Comparison of ENCODE assay signal across 8 cellular contexts in genomic region chr16:1677339-1677738, GRCh38. TPM values are rescaled to one million over a fixed set of nuclear protein-coding genes. Genes with fewer than 3 reads are reported as not detected.
DNase-seq lines count a peak whose midpoint lies in the region; ATAC-seq, FAIRE-seq and TF ChIP-seq lines count a peak whose summit lies in the region.

No MANE protein-coding gene starts in this region.

- DNase-seq in A549 (ENCODE audit: low read depth in 1 of 2, low spot score in 1 of 2) (no peak), HFFc6 (no peak), naive B cell (no peak), mesenteric fat pad (ENCODE audit: low spot score) (no peak)
- no peak for DNase-seq in stimulated activated naive CD4-positive, alpha-beta T cell treated with Interleukin-2 at 50 U/mL for 16 hours (lab: John Stamatoyannopoulos, UW)
- DNase-seq in activated CD8-positive, alpha-beta memory T cell treated with anti-CD3 and anti-CD28 coated beads for 24 hours = no peak

- peaks cover 32% of the 10 kb centered on the region for H3K4me1 Mint-ChIP-seq in HFFc6 (ENCODE audit: low read depth)
- H3K4me1 Mint-ChIP-seq in activated naive CD8-positive, alpha-beta T cell (ENCODE audit: low read depth) = peaks cover 24% of the 10 kb centered on the region
- peaks cover 15 to 31% (median 29%) of the 10 kb centered on the region in 3 donors for H3K4me1 Mint-ChIP-seq in naive B cell

- TF ChIP-seq RAD21 in A549 (conservative IDR thresholded peaks at IDR 0.05 in 1 of 2, IDR thresholded peaks at IDR 0.05 in 1 of 2) = no peak

- H3K27ac Mint-ChIP-seq in HFFc6 = no peak overlapping the region
- no peak overlapping the region for H3K27ac Mint-ChIP-seq in activated naive CD8-positive, alpha-beta T cell
- peak overlapping the region in 4 of 6 donors; percentile 62 to 93 (median 77) for H3K27ac Mint-ChIP-seq in naive B cell

- peaks cover 35% of the 10 kb centered on the region for H3K36me3 Mint-ChIP-seq in HFFc6 (ENCODE audit: low read depth)
- no peaks in the 10 kb centered on the region for H3K36me3 Mint-ChIP-seq in activated naive CD8-positive, alpha-beta T cell
- H3K36me3 Mint-ChIP-seq in naive B cell = peaks cover 11 to 21% of the 10 kb centered on the region in 2 donors

- 89% methylated on average over 18 of the region's 18 CpGs for WGBS in A549 (ENCODE audit: missing lambda C conversion rate)

- CTCF ChIA-PET in A549 (lab: Yijun Ruan, JAX) = interaction anchor here (0.7 to 7.3 kb wide), 11 partner anchors 8 to 86 kb away, joined by 3 to 63 read pairs (median 4); partner anchors contain the start of gene MAPK8IP3

- peaks cover 37% of the 10 kb centered on the region for H3K4me1 ChIP-seq in A549

- peak overlapping the region; percentile 85 for H3K4me3 ChIP-seq in A549

- FAIRE-seq in A549 (lab: Jason Lieb, UNC) = no peak

- H3K27me3 Mint-ChIP-seq in HFFc6 (ENCODE audit: insufficient read depth) (no peaks in the 10 kb centered on the region; the same call in none of the 2 replicates), naive B cell (no peaks in the 10 kb centered on the region)
- no peaks in the 10 kb centered on the region for H3K27me3 Mint-ChIP-seq in activated naive CD8-positive, alpha-beta T cell

- H3K4me3 Mint-ChIP-seq in HFFc6 (peak overlapping the region; percentile 51), naive B cell (peak overlapping the region; percentile 47 to 87 (median 70))
- peak overlapping the region; percentile 69 for H3K4me3 Mint-ChIP-seq in activated naive CD8-positive, alpha-beta T cell

- POLR2A ChIA-PET in A549 (lab: Yijun Ruan, JAX) = interaction anchor here (0.8 to 1.6 kb wide), 9 partner anchors 15 to 105 kb away, joined by 3 to 34 read pairs (median 3); partner anchors contain the start of genes CRAMP1, EME2, IFT140 and MAPK8IP3

- H3K4me2 ChIP-seq in A549 = peak overlapping the region; percentile 80

- no peak for TF ChIP-seq POLR2A in A549 (IDR thresholded peaks at IDR 0.05; ENCODE audit: low read length)

- peak overlapping the region; percentile 50 to 68; a peak in 2 of 6 replicates for H3K27ac ChIP-seq in A549

- ATAC-seq in A549 = no peak
- ATAC-seq in naive B cell (ENCODE audit: low read depth in 2 of 2) = no peak
- no peak for ATAC-seq in HG03460 (IDR thresholded peaks at IDR 0.05; ENCODE audit: unreplicated experiment)

- H3K9me3 Mint-ChIP-seq in HFFc6 (no peaks in the 10 kb centered on the region), naive B cell (no peaks in the 10 kb centered on the region)
- H3K9me3 Mint-ChIP-seq in activated naive CD8-positive, alpha-beta T cell (ENCODE audit: low read depth) = no peaks in the 10 kb centered on the region

- H3K9me3 ChIP-seq in A549 = no peaks in the 10 kb centered on the region

- TF ChIP-seq EP300 in A549 (IDR thresholded peaks at IDR 0.05) = no peak

- TF ChIP-seq CTCF in A549 (IDR thresholded peaks at IDR 0.05) = no peak
- TF ChIP-seq CTCF in HFFc6 (IDR thresholded peaks at IDR 0.05) = no peak

TF ChIP-seq in A549, 52 proteins besides CTCF, POLR2A, EP300 and RAD21:
- TF ChIP-seq, protein P1, sequence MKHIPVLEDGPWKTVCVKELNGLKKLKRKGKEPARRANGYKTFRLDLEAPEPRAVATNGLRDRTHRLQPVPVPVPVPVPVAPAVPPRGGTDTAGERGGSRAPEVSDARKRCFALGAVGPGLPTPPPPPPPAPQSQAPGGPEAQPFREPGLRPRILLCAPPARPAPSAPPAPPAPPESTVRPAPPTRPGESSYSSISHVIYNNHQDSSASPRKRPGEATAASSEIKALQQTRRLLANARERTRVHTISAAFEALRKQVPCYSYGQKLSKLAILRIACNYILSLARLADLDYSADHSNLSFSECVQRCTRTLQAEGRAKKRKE (CRISPR knock-in tag; IDR thresholded peaks at IDR 0.05; ENCODE audit: low read depth) = no peak
- TF ChIP-seq, protein P2, sequence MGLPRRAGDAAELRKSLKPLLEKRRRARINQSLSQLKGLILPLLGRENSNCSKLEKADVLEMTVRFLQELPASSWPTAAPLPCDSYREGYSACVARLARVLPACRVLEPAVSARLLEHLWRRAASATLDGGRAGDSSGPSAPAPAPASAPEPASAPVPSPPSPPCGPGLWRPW (IDR thresholded peaks at IDR 0.05) = no peak
- TF ChIP-seq HOXA7 (CRISPR knock-in tag; IDR thresholded peaks at IDR 0.05) = no peak
- no peak for TF ChIP-seq SREBF2 (IDR thresholded peaks at IDR 0.05)
- TF ChIP-seq FOXS1 (CRISPR knock-in tag; IDR thresholded peaks at IDR 0.05) = no peak
- no peak for TF ChIP-seq CBX2 (IDR thresholded peaks at IDR 0.05; ENCODE audit: borderline replicate concordance, low read depth)
- TF ChIP-seq ZNF302 (CRISPR knock-in tag; IDR thresholded peaks at IDR 0.05) = no peak
- TF ChIP-seq EHMT2 (IDR thresholded peaks at IDR 0.05; ENCODE audit: low read depth) = no peak
- TF ChIP-seq JUN (IDR thresholded peaks at IDR 0.05) = no peak
TF ChIP-seq in A549: peak in this region for 0.

RNA-seq across cellular contexts. Expression of gene JPT2, which starts 0.7 kb away (rescaled TPM):
- polyA plus RNA-seq in A549 (2011; rRNA removed) = 91.6 and 97.6 TPM in 2 replicates
- polyA plus RNA-seq in A549 (2012; cell fraction: cytosol; rRNA removed) = 85.5 and 90.9 TPM in 2 replicates
- polyA plus RNA-seq in A549 (2012; cell fraction: nucleus; rRNA removed) = 56.5 and 60.3 TPM in 2 replicates
- polyA plus RNA-seq in A549 (2017; fragmentation: RNase III; extraction: RNeasy Plus Mini Kit Qiagen cat#74134 plus additional on column Dnase treatment) = 139 to 156 TPM (median 150 TPM) in 3 replicates
- 47.2 and 50.9 TPM in 2 replicates for polyA minus RNA-seq in A549 (2011; rRNA and poly(A)+ RNA removed)
- total RNA-seq in HFFc6 (2021; fragmentation: NEBNext Ultra II Directional; extraction: Animal tissue kit (Norgen Biotek cat#: 25700)) = 10 to 100 TPM; 71.7 to 92.9 (median 80.8) TPM
- polyA plus RNA-seq in naive B cell (ENCODE audit: low read depth in 6 of 6) = 10 to 100 TPM in 5 of 6 donors, 1 to 10 TPM in 1; 6.8 to 14.4 (median 11.5) TPM
- 39.0 TPM for total RNA-seq in mesenteric fat pad

RNA-seq across cellular contexts. Expression of gene MAPK8IP3, which starts 28.7 kb away (rescaled TPM):
- polyA plus RNA-seq in A549 (2011; rRNA removed) (12.0 and 13.4 TPM in 2 replicates), A549 (2017; fragmentation: RNase III; extraction: RNeasy Plus Mini Kit Qiagen cat#74134 plus additional on column Dnase treatment) (48.2 to 55.1 TPM (median 53.3 TPM) in 3 replicates), naive B cell (ENCODE audit: low read depth in 6 of 6) (10 to 100 TPM in 1 of 6 donors, 1 to 10 TPM in 5; 1.2 to 10.1 (median 2.2) TPM)
- 25.1 and 30.1 TPM in 2 replicates for polyA plus RNA-seq in A549 (2012; cell fraction: cytosol; rRNA removed)
- 244 and 330 TPM in 2 replicates for polyA plus RNA-seq in A549 (2012; cell fraction: nucleus; rRNA removed)
- 16.5 and 17.9 TPM in 2 replicates for polyA minus RNA-seq in A549 (2011; rRNA and poly(A)+ RNA removed)
- total RNA-seq in HFFc6 (2021; fragmentation: NEBNext Ultra II Directional; extraction: Animal tissue kit (Norgen Biotek cat#: 25700)) = 10 to 100 TPM; 34.3 to 39.9 (median 37.1) TPM
- 55.6 TPM for total RNA-seq in mesenteric fat pad

Comparison
In these comparisons a context has a peak if more than half of its experiments do, and no peak if none do; other contexts are left out.
1. H3K27ac Mint-ChIP-seq: peak in naive B cell (4 of 6); none in HFFc6 (single experiment) and activated naive CD8-positive, alpha-beta T cell (single experiment).
2. Peak in every context shown above with its lines, with median percentiles within 50 percentile points of each other: H3K4me3 Mint-ChIP-seq.